In the genomic region with DNA sequence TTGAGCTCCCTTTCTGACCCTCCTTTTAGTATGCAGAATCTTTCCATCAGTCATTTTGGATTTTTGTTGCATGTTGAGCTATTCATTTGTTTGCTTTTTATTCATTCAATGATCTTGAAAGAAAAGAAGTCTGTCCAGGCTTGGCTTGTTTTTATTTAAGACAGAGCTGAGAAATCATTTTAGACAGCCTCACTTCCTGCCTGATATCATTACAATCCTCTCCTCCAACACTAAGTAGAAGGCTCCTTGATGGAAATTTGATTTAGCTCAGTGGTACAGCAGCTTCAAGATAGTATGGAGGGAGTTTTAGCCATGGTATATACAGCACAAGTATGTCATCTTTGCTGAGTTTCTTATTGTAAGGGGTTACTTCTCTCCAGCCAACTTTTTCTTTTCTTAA, we compare ENCODE assay signal across 1 cellular context.
TF ChIP-seq lines count a peak whose summit lies in the region.

No MANE protein-coding gene starts in this region.

TF ChIP-seq in SK-N-SH, 30 proteins besides CTCF, POLR2A, EP300 and RAD21 (continued from another document):
- TF ChIP-seq, protein P1, sequence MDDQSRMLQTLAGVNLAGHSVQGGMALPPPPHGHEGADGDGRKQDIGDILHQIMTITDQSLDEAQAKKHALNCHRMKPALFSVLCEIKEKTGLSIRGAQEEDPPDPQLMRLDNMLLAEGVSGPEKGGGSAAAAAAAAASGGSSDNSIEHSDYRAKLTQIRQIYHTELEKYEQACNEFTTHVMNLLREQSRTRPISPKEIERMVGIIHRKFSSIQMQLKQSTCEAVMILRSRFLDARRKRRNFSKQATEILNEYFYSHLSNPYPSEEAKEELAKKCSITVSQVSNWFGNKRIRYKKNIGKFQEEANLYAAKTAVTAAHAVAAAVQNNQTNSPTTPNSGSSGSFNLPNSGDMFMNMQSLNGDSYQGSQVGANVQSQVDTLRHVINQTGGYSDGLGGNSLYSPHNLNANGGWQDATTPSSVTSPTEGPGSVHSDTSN (IDR thresholded peaks at IDR 0.05): peak; percentile 71
- TF ChIP-seq, protein P2, sequence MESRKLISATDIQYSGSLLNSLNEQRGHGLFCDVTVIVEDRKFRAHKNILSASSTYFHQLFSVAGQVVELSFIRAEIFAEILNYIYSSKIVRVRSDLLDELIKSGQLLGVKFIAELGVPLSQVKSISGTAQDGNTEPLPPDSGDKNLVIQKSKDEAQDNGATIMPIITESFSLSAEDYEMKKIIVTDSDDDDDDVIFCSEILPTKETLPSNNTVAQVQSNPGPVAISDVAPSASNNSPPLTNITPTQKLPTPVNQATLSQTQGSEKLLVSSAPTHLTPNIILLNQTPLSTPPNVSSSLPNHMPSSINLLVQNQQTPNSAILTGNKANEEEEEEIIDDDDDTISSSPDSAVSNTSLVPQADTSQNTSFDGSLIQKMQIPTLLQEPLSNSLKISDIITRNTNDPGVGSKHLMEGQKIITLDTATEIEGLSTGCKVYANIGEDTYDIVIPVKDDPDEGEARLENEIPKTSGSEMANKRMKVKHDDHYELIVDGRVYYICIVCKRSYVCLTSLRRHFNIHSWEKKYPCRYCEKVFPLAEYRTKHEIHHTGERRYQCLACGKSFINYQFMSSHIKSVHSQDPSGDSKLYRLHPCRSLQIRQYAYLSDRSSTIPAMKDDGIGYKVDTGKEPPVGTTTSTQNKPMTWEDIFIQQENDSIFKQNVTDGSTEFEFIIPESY (IDR thresholded peaks at IDR 0.05; ENCODE audit: borderline replicate concordance, low read depth): no peak
- no peak for TF ChIP-seq CHD2 (IDR thresholded peaks at IDR 0.05; ENCODE audit: low read length, partially characterized antibody)
- no peak for TF ChIP-seq POLR2AphosphoS5 (IDR thresholded peaks at IDR 0.05; ENCODE audit: low read depth, low read length)
- TF ChIP-seq MEF2A (IDR thresholded peaks at IDR 0.05; ENCODE audit: borderline replicate concordance, low read depth): no peak
- no peak for TF ChIP-seq YY1 (IDR thresholded peaks at IDR 0.05; ENCODE audit: low read depth)
- TF ChIP-seq MXI1 (IDR thresholded peaks at IDR 0.05; ENCODE audit: low read depth, low read length): no peak
- no peak for TF ChIP-seq NRF1 (IDR thresholded peaks at IDR 0.05; ENCODE audit: low read depth, low read length)
- TF ChIP-seq GABPA (IDR thresholded peaks at IDR 0.05; ENCODE audit: low read depth): no peak
- TF ChIP-seq TEAD4 (IDR thresholded peaks at IDR 0.05; ENCODE audit: borderline replicate concordance, insufficient read depth): no peak
TF ChIP-seq in SK-N-SH: peak in this region for 5.
